ENCODE assay signal across 9 cellular contexts in genomic region chr16:11681526-11681925, GRCh38. TPM values are rescaled to one million over a fixed set of nuclear protein-coding genes. Genes with fewer than 3 reads are reported as not detected.
A peak's percentile ranks its signal among the peaks of the same experiment; 100 is the strongest.
DNase-seq lines count a peak whose midpoint lies in the region; ATAC-seq and TF ChIP-seq lines count a peak whose summit lies in the region.
"Had no signal": no experiment of that assay in that cellular context is flagged by ENCODE, and none has a peak within 500 bp of the region (broad histone marks: within the 10 kb centered on the region; RNA-seq: fewer than 3 reads in every experiment).

No MANE protein-coding gene starts in this region.

- H3K9me3 ChIP-seq in OCI-LY7 (ENCODE audit: low read length), result no peaks in the 10 kb centered on the region
- H3K9me3 ChIP-seq in tibial nerve, result no peaks in the 10 kb centered on the region

- POLR2A ChIA-PET in OCI-LY7 (lab: Charles Lee), result interaction anchor here (0.9 to 1.0 kb wide), 3 partner anchors 60 to 116 kb away, joined by 3 to 5 read pairs (median 5); partner anchors contain the start of genes TXNDC11 and ZC3H7A

- ATAC-seq in GM18861 (IDR thresholded peaks at IDR 0.05; ENCODE audit: unreplicated experiment), result peak; percentile 36
- ATAC-seq in left colon, result peak; percentile 27
- no peak for ATAC-seq in GM19455 (IDR thresholded peaks at IDR 0.05; ENCODE audit: unreplicated experiment)

- peaks cover 53% of the 10 kb centered on the region for H3K79me2 ChIP-seq in OCI-LY7 (ENCODE audit: insufficient read depth, low read depth, low read length)

- no peaks in the 10 kb centered on the region for H3K9me2 ChIP-seq in OCI-LY7 (ENCODE audit: insufficient read depth, low read length)

- H3K36me3 ChIP-seq in OCI-LY7 (ENCODE audit: insufficient read depth, low read length) (peaks cover 76% of the 10 kb centered on the region), tibial nerve (peaks cover 0 to 55% (median 13%) of the 10 kb centered on the region in 3 donors)

- peaks cover 100% of the 10 kb centered on the region for H3K4me1 ChIP-seq in OCI-LY7 (ENCODE audit: insufficient read depth, low read length, poor library complexity, severe bottlenecking)
- H3K4me1 ChIP-seq in tibial nerve, result peaks cover 0 to 70% (median 42%) of the 10 kb centered on the region in 4 donors

- intact Hi-C loops in OCI-LY7 (cut with micrococcal nuclease; ENCODE audit: unreplicated experiment) (loop anchor here (5.0 kb wide), 1 partner anchor 286 kb away; the partner anchor contains the start of gene TNFRSF17), left colon (cut with DNase I, micrococcal nuclease) (no loop called here)

- TF ChIP-seq EP300 in tibial nerve (IDR thresholded peaks at IDR 0.05), result no peak

- DNase-seq in CD1c-positive myeloid dendritic cell (ENCODE audit: extremely low spot score) (peak; percentile 26), OCI-LY7 (ENCODE audit: low spot score) (peak; percentile 95), left colon (no peak), DMS153 treated with DMSO at 0.1 percent for 48 hours (lab: John Stamatoyannopoulos, UW; ENCODE audit: unreplicated experiment) (no peak), tibial nerve (ENCODE audit: low spot score in 2 of 2) (no peak), NCI-H748 (lab: John Stamatoyannopoulos, UW; ENCODE audit: unreplicated experiment) (no peak)
- DNase-seq: retina had no signal

- WGBS in tibial nerve, 2 donors, result 53 to 68% methylated on average over 2 of the region's 2 CpGs

- TF ChIP-seq POLR2A in tibial nerve (IDR thresholded peaks at IDR 0.05), result no peak

- H4K20me1 ChIP-seq in OCI-LY7 (ENCODE audit: insufficient read depth, low read length), result no peaks in the 10 kb centered on the region

- H3K27ac ChIP-seq in OCI-LY7 (ENCODE audit: low read depth, low read length, poor library complexity, severe bottlenecking), result peak overlapping the region; percentile 98
- H3K27ac ChIP-seq in tibial nerve, result no peak overlapping the region

- BruUV-seq in OCI-LY7 (replicated peaks; lab: Mats Ljungman, UMichigan), result no TSS peak

- no peak overlapping the region for H2AFZ ChIP-seq in OCI-LY7 (ENCODE audit: low read length)

- H3K4me2 ChIP-seq in OCI-LY7 (ENCODE audit: low read length), result peak overlapping the region; percentile 80

- CTCF ChIA-PET in OCI-LY7 (lab: Charles Lee; ENCODE audit: unreplicated experiment), result no interaction called here

- H3K4me3 ChIP-seq in OCI-LY7 (ENCODE audit: low read depth, low read length, poor library complexity, severe bottlenecking), result peak overlapping the region; percentile 59
- H3K4me3 ChIP-seq in tibial nerve, result no peak overlapping the region

- TF ChIP-seq CTCF in OCI-LY7 (conservative IDR thresholded peaks at IDR 0.05; ENCODE audit: low read length) (no peak), tibial nerve (IDR thresholded peaks at IDR 0.05) (no peak)

- H3K27me3 ChIP-seq in tibial nerve, result no peaks in the 10 kb centered on the region

RNA-seq across cellular contexts. Expression of gene SNN, which starts 13.3 kb away (rescaled TPM):
- 28.3 and 31.8 TPM in 2 replicates for total RNA-seq in OCI-LY7 (2014; rRNA removed; shearing (Covaris generic))
- 27.8 and 31.6 TPM in 2 replicates for total RNA-seq in OCI-LY7 (2022)
- 1 to 10 TPM; 2.4 to 7.6 TPM for total RNA-seq in left colon
- 10 to 100 TPM; 24.3 to 30.6 (median 27.0) TPM for total RNA-seq in tibial nerve

Comparison
In these comparisons a context has a peak if more than half of its experiments do, and no peak if none do; other contexts are left out.
1. DNase-seq: peak in CD1c-positive myeloid dendritic cell (single experiment) and OCI-LY7 (single experiment); none in left colon (0 of 2), DMS153 treated with DMSO at 0.1 percent for 48 hours (single experiment), tibial nerve (0 of 2) and NCI-H748 (single experiment).